ENCODE assay signal across 8 cellular contexts in genomic region chr16:67666538-67667433, GRCh38. TPM values are rescaled to one million over a fixed set of nuclear protein-coding genes. Genes with fewer than 3 reads are reported as not detected.
DNase-seq lines count a peak whose midpoint lies in the region; ATAC-seq and TF ChIP-seq lines count a peak whose summit lies in the region.

Gene C16orf86 (plus strand): TSS chr16:67666814. CDS start chr16:67666971, 157 bp downstream.
Gene ENKD1 (minus strand): TSS chr16:67666750. CDS start chr16:67666442, 308 bp downstream.

- TF ChIP-seq CTCF in GM10248 (IDR thresholded peaks at IDR 0.05; ENCODE audit: control extremely low read depth, extremely low read depth, low read depth, missing control alignments) = no peak

- POLR2A ChIA-PET in GM10248 (lab: Yijun Ruan, JAX) = no interaction called here

- DNase-seq in GM10248 (ENCODE audit: extremely low spot score) = peak; percentile 93
- peak; percentile 40 for DNase-seq in NCI-H2107 treated with DMSO at 0.1 percent for 48 hours (lab: John Stamatoyannopoulos, UW; ENCODE audit: unreplicated experiment)
- DNase-seq in activated CD4-positive, alpha-beta T cell treated with anti-CD3 and anti-CD28 coated beads for 1 hour = peak; percentile 75
- DNase-seq in cerebellum (ENCODE audit: low spot score) = peak; percentile 86
- DNase-seq in kidney tubule cell (ENCODE audit: low spot score) = peak; percentile 81
- DNase-seq in stimulated activated CD4-positive, alpha-beta T cell treated with anti-CD3 and anti-CD28 coated beads, Interleukin-1b, Interleukin-23, amount 100 ng/mL, for 1 hour (ENCODE audit: low read depth in 2 of 2) = peak; percentile 52 to 63
- DNase-seq in A172 (ENCODE audit: low spot score) = no peak

- CTCF ChIA-PET in GM10248 (lab: Yijun Ruan, JAX) = interaction anchor here (0.6 to 18.5 kb wide), 31 partner anchors 8 to 550 kb away, joined by 3 to 357 read pairs (median 5); partner anchors contain the start of genes ACD, ATP6V0D1, CARMIL2 and CTCF

- peak; percentile 51 for ATAC-seq in HG02642 (IDR thresholded peaks at IDR 0.05; ENCODE audit: poor library complexity, unreplicated experiment)

RNA-seq across cellular contexts. Expression of gene C16orf86, which starts in this region (rescaled TPM):
- 1.4 TPM for total RNA-seq in cerebellum
- not detected in 2 replicates for total RNA-seq in A172 (2014; rRNA removed; shearing (Covaris generic))

RNA-seq across cellular contexts. Expression of gene ENKD1, which starts in this region (rescaled TPM):
- total RNA-seq in cerebellum = 10.1 TPM
- 1.7 TPM in 1 of 2 replicates, not detected in the other for total RNA-seq in A172 (2014; rRNA removed; shearing (Covaris generic))
